2 cellular contexts compared by ENCODE assay signal in the genomic region with DNA sequence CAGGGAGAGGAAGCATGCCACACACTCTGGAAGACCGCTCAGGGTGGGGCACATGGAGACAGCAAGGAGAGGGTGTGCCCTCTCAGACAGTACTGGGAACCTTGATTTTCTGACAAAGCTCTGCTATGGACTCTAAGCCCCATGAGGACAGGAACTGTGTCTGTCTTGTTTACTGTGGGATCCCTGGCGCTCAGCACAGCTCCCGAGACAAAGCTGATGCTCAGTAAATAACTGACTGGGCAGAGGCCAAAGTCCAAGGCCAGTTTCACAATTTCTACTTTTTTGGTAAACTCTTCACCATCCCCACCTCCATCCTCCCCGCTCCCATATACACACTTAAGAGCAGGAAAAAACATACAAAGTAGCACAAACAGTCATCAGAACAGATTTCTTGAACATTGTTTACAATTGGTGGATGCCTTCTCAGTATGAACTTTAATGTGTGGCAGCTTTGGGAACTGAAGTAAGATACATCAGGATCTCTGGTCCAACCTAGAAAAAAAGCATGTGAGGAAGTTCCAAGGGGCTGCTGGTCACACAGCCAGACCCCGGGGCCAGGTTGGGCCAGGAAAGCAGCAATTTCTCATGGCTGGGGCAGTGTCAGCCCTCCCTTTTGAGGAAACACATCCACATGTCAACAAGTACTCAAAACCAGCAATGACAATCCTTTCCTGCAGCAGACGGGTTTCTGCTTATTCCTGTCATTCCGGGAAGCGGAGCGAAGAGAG.
A peak's percentile ranks its signal among the peaks of the same experiment; 100 is the strongest.
TF ChIP-seq lines count a peak whose summit lies in the region.

No MANE protein-coding gene starts in this region.

TF ChIP-seq in K562, 482 proteins besides CTCF, POLR2A, EP300 and RAD21 (continued from another document):
- TF ChIP-seq, protein P1, sequence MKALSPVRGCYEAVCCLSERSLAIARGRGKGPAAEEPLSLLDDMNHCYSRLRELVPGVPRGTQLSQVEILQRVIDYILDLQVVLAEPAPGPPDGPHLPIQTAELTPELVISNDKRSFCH (CRISPR knock-in tag; IDR thresholded peaks at IDR 0.05): 0 out of 2 replicates have a peak, but pooled peaks have one; percentile 1
- TF ChIP-seq, protein P1 (tag; IDR thresholded peaks at IDR 0.05): no peak

TF ChIP-seq in HepG2, 621 proteins besides CTCF, POLR2A, EP300 and RAD21 (continued from another document and continues in another):
- TF ChIP-seq, protein P2, sequence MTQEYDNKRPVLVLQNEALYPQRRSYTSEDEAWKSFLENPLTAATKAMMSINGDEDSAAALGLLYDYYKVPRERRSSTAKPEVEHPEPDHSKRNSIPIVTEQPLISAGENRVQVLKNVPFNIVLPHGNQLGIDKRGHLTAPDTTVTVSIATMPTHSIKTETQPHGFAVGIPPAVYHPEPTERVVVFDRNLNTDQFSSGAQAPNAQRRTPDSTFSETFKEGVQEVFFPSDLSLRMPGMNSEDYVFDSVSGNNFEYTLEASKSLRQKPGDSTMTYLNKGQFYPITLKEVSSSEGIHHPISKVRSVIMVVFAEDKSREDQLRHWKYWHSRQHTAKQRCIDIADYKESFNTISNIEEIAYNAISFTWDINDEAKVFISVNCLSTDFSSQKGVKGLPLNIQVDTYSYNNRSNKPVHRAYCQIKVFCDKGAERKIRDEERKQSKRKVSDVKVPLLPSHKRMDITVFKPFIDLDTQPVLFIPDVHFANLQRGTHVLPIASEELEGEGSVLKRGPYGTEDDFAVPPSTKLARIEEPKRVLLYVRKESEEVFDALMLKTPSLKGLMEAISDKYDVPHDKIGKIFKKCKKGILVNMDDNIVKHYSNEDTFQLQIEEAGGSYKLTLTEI (CRISPR knock-in tag; conservative IDR thresholded peaks at IDR 0.05): no peak
- 0 out of 2 replicates have a peak, but pooled peaks have one; percentile 39 for TF ChIP-seq ZNF33A (CRISPR knock-in tag; IDR thresholded peaks at IDR 0.05; ENCODE audit: borderline replicate concordance)
- TF ChIP-seq RFX5 (IDR thresholded peaks at IDR 0.05; ENCODE audit: low read depth, low read length): no peak
- no peak for TF ChIP-seq ZIK1 (CRISPR knock-in tag; IDR thresholded peaks at IDR 0.05; ENCODE audit: borderline replicate concordance, low read depth)
- 0 out of 2 replicates have a peak, but pooled peaks have one; percentile 33 for TF ChIP-seq ZSCAN21 (CRISPR knock-in tag; IDR thresholded peaks at IDR 0.05; ENCODE audit: borderline replicate concordance)
- TF ChIP-seq, protein P3, sequence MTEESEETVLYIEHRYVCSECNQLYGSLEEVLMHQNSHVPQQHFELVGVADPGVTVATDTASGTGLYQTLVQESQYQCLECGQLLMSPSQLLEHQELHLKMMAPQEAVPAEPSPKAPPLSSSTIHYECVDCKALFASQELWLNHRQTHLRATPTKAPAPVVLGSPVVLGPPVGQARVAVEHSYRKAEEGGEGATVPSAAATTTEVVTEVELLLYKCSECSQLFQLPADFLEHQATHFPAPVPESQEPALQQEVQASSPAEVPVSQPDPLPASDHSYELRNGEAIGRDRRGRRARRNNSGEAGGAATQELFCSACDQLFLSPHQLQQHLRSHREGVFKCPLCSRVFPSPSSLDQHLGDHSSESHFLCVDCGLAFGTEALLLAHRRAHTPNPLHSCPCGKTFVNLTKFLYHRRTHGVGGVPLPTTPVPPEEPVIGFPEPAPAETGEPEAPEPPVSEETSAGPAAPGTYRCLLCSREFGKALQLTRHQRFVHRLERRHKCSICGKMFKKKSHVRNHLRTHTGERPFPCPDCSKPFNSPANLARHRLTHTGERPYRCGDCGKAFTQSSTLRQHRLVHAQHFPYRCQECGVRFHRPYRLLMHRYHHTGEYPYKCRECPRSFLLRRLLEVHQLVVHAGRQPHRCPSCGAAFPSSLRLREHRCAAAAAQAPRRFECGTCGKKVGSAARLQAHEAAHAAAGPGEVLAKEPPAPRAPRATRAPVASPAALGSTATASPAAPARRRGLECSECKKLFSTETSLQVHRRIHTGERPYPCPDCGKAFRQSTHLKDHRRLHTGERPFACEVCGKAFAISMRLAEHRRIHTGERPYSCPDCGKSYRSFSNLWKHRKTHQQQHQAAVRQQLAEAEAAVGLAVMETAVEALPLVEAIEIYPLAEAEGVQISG (CRISPR knock-in tag; IDR thresholded peaks at IDR 0.05): peak; percentile 42; the same call in 1 of the 2 replicates
- TF ChIP-seq ZSCAN29 (CRISPR knock-in tag; conservative IDR thresholded peaks at IDR 0.05): no peak; the same call in 1 of the 2 replicates
- peak; percentile 4 for TF ChIP-seq TEAD3 (CRISPR knock-in tag; optimal IDR thresholded peaks at IDR 0.05; ENCODE audit: borderline replicate concordance)
- no peak for TF ChIP-seq SNAI1 (CRISPR knock-in tag; IDR thresholded peaks at IDR 0.05; ENCODE audit: borderline replicate concordance)
- TF ChIP-seq, protein P4, sequence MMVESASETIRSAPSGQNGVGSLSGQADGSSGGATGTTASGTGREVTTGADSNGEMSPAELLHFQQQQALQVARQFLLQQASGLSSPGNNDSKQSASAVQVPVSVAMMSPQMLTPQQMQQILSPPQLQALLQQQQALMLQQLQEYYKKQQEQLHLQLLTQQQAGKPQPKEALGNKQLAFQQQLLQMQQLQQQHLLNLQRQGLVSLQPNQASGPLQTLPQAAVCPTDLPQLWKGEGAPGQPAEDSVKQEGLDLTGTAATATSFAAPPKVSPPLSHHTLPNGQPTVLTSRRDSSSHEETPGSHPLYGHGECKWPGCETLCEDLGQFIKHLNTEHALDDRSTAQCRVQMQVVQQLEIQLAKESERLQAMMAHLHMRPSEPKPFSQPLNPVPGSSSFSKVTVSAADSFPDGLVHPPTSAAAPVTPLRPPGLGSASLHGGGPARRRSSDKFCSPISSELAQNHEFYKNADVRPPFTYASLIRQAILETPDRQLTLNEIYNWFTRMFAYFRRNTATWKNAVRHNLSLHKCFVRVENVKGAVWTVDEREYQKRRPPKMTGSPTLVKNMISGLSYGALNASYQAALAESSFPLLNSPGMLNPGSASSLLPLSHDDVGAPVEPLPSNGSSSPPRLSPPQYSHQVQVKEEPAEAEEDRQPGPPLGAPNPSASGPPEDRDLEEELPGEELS (CRISPR knock-in tag; IDR thresholded peaks at IDR 0.05): peak; percentile 71
- TF ChIP-seq ZMYM3 (CRISPR knock-in tag; IDR thresholded peaks at IDR 0.05): peak; percentile 53; the same call in 1 of the 2 replicates
- no peak for TF ChIP-seq MIER2 (CRISPR knock-in tag; IDR thresholded peaks at IDR 0.05)
- 0 out of 2 replicates have a peak, but pooled peaks have one; percentile 31 for TF ChIP-seq ADNP (CRISPR knock-in tag; IDR thresholded peaks at IDR 0.05)
- TF ChIP-seq, protein P5, sequence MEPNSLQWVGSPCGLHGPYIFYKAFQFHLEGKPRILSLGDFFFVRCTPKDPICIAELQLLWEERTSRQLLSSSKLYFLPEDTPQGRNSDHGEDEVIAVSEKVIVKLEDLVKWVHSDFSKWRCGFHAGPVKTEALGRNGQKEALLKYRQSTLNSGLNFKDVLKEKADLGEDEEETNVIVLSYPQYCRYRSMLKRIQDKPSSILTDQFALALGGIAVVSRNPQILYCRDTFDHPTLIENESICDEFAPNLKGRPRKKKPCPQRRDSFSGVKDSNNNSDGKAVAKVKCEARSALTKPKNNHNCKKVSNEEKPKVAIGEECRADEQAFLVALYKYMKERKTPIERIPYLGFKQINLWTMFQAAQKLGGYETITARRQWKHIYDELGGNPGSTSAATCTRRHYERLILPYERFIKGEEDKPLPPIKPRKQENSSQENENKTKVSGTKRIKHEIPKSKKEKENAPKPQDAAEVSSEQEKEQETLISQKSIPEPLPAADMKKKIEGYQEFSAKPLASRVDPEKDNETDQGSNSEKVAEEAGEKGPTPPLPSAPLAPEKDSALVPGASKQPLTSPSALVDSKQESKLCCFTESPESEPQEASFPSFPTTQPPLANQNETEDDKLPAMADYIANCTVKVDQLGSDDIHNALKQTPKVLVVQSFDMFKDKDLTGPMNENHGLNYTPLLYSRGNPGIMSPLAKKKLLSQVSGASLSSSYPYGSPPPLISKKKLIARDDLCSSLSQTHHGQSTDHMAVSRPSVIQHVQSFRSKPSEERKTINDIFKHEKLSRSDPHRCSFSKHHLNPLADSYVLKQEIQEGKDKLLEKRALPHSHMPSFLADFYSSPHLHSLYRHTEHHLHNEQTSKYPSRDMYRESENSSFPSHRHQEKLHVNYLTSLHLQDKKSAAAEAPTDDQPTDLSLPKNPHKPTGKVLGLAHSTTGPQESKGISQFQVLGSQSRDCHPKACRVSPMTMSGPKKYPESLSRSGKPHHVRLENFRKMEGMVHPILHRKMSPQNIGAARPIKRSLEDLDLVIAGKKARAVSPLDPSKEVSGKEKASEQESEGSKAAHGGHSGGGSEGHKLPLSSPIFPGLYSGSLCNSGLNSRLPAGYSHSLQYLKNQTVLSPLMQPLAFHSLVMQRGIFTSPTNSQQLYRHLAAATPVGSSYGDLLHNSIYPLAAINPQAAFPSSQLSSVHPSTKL (CRISPR knock-in tag; IDR thresholded peaks at IDR 0.05): peak; percentile 58
- TF ChIP-seq TBX2 (CRISPR knock-in tag; IDR thresholded peaks at IDR 0.05; ENCODE audit: borderline replicate concordance): peak; percentile 37; the same call in 1 of the 2 replicates
- no peak for TF ChIP-seq SMC3 (IDR thresholded peaks at IDR 0.05; ENCODE audit: low read length)
- TF ChIP-seq, protein P6, sequence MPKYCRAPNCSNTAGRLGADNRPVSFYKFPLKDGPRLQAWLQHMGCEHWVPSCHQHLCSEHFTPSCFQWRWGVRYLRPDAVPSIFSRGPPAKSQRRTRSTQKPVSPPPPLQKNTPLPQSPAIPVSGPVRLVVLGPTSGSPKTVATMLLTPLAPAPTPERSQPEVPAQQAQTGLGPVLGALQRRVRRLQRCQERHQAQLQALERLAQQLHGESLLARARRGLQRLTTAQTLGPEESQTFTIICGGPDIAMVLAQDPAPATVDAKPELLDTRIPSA (CRISPR knock-in tag; IDR thresholded peaks at IDR 0.05; ENCODE audit: borderline replicate concordance): no peak
- TF ChIP-seq ISL2 (CRISPR knock-in tag; IDR thresholded peaks at IDR 0.05): 0 out of 2 replicates have a peak, but pooled peaks have one; percentile 29
- TF ChIP-seq HDAC6 (IDR thresholded peaks at IDR 0.05; ENCODE audit: low read depth, low read length): no peak
- peak; percentile 59; the same call in 1 of the 2 replicates for TF ChIP-seq NCOA2 (CRISPR knock-in tag; IDR thresholded peaks at IDR 0.05)
- TF ChIP-seq MTF1 (CRISPR knock-in tag; IDR thresholded peaks at IDR 0.05): no peak
- peak; percentile 42; the same call in 1 of the 2 replicates for TF ChIP-seq SOX5 (CRISPR knock-in tag; IDR thresholded peaks at IDR 0.05; ENCODE audit: borderline replicate concordance)
- TF ChIP-seq NRL (CRISPR knock-in tag; IDR thresholded peaks at IDR 0.05; ENCODE audit: borderline replicate concordance): no peak
- peak; percentile 88 for TF ChIP-seq HNF4G (IDR thresholded peaks at IDR 0.05; ENCODE audit: borderline replicate concordance, low read depth, low read length)
- TF ChIP-seq HNF4G (CRISPR knock-in tag; IDR thresholded peaks at IDR 0.05; ENCODE audit: borderline replicate concordance, low read depth): 0 out of 2 replicates have a peak, but pooled peaks have one; percentile 58
- 0 out of 2 replicates have a peak, but pooled peaks have one; percentile 26 for TF ChIP-seq KDM6A (CRISPR knock-in tag; IDR thresholded peaks at IDR 0.05; ENCODE audit: low read depth)
- TF ChIP-seq HES4 (CRISPR knock-in tag; IDR thresholded peaks at IDR 0.05; ENCODE audit: borderline replicate concordance): no peak
- TF ChIP-seq, protein P7, sequence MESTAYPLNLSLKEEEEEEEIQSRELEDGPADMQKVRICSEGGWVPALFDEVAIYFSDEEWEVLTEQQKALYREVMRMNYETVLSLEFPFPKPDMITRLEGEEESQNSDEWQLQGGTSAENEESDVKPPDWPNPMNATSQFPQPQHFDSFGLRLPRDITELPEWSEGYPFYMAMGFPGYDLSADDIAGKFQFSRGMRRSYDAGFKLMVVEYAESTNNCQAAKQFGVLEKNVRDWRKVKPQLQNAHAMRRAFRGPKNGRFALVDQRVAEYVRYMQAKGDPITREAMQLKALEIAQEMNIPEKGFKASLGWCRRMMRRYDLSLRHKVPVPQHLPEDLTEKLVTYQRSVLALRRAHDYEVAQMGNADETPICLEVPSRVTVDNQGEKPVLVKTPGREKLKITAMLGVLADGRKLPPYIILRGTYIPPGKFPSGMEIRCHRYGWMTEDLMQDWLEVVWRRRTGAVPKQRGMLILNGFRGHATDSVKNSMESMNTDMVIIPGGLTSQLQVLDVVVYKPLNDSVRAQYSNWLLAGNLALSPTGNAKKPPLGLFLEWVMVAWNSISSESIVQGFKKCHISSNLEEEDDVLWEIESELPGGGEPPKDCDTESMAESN (CRISPR knock-in tag; conservative IDR thresholded peaks at IDR 0.05): peak; percentile 100
- TF ChIP-seq PITX1 (CRISPR knock-in tag; IDR thresholded peaks at IDR 0.05): no peak
- peak; percentile 67; the same call in 1 of the 2 replicates for TF ChIP-seq FOXO1 (CRISPR knock-in tag; IDR thresholded peaks at IDR 0.05)
- TF ChIP-seq ZNF788 (CRISPR knock-in tag; IDR thresholded peaks at IDR 0.05; ENCODE audit: borderline replicate concordance): peak; percentile 38; the same call in 1 of the 2 replicates
- peak; percentile 37; the same call in 1 of the 2 replicates for TF ChIP-seq GFI1 (CRISPR knock-in tag; IDR thresholded peaks at IDR 0.05; ENCODE audit: borderline replicate concordance)
- TF ChIP-seq, protein P8, sequence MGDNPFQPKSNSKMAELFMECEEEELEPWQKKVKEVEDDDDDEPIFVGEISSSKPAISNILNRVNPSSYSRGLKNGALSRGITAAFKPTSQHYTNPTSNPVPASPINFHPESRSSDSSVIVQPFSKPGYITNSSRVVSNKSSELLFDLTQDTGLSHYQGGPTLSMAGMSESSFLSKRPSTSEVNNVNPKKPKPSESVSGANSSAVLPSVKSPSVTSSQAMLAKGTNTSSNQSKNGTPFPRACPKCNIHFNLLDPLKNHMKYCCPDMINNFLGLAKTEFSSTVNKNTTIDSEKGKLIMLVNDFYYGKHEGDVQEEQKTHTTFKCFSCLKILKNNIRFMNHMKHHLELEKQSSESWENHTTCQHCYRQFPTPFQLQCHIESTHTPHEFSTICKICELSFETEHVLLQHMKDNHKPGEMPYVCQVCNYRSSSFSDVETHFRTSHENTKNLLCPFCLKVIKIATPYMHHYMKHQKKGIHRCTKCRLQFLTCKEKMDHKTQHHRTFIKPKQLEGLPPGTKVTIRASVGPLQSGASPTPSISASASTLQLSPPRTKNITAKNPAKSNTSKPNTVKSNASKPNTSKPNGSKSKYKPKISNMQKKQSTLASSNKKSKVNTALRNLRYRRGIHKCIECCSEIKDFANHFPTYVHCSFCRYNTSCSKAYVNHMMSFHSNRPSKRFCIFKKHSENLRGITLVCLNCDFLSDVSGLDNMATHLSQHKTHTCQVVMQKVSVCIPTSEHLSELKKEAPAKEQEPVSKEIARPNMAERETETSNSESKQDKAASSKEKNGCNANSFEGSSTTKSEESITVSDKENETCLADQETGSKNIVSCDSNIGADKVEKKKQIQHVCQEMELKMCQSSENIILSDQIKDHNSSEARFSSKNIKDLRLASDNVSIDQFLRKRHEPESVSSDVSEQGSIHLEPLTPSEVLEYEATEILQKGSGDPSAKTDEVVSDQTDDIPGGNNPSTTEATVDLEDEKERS (CRISPR knock-in tag; IDR thresholded peaks at IDR 0.05): peak; percentile 99
- peak; percentile 62 for TF ChIP-seq SALL1 (CRISPR knock-in tag; IDR thresholded peaks at IDR 0.05)
- TF ChIP-seq, protein P9, sequence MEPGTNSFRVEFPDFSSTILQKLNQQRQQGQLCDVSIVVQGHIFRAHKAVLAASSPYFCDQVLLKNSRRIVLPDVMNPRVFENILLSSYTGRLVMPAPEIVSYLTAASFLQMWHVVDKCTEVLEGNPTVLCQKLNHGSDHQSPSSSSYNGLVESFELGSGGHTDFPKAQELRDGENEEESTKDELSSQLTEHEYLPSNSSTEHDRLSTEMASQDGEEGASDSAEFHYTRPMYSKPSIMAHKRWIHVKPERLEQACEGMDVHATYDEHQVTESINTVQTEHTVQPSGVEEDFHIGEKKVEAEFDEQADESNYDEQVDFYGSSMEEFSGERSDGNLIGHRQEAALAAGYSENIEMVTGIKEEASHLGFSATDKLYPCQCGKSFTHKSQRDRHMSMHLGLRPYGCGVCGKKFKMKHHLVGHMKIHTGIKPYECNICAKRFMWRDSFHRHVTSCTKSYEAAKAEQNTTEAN (CRISPR knock-in tag; conservative IDR thresholded peaks at IDR 0.05): no peak
- peak; percentile 83; the same call in 1 of the 2 replicates for TF ChIP-seq RCOR2 (CRISPR knock-in tag; IDR thresholded peaks at IDR 0.05)
